In genomic region chr22:21685164-21685513, GRCh38 we compare ENCODE assay signal across 20 cellular contexts. TPM values are rescaled to one million over a fixed set of nuclear protein-coding genes. Genes with fewer than 3 reads are reported as not detected.
DNase-seq lines count a peak whose midpoint lies in the region; ATAC-seq, FAIRE-seq and TF ChIP-seq lines count a peak whose summit lies in the region.
"Had no signal": no experiment of that assay in that cellular context is flagged by ENCODE, and none has a peak within 500 bp of the region (broad histone marks: within the 10 kb centered on the region; RNA-seq: fewer than 3 reads in every experiment).

No MANE protein-coding gene starts in this region.

- H2AFZ ChIP-seq in HepG2 (ENCODE audit: low read length), result no peak overlapping the region
- no peak overlapping the region for H2AFZ ChIP-seq in neural cell (ENCODE audit: low read depth, low read length)
- H2AFZ ChIP-seq: GM23248 had no signal

- H3K4me3 Mint-ChIP-seq in stimulated activated naive B cell treated with anti-CD40 and anti-IgM and Interleukin-4, amounts not matched to agents 10 μg/mL and 1 μg/mL and 100 μg/mL, for 72 hours, result no peak overlapping the region
- H3K4me3 Mint-ChIP-seq: B cell; CD4-positive, alpha-beta memory T cell had no signal

- no peaks in the 10 kb centered on the region for H4K20me1 ChIP-seq in HepG2 (ENCODE audit: insufficient read depth, low read length)
- no peaks in the 10 kb centered on the region for H4K20me1 ChIP-seq in neural cell (ENCODE audit: insufficient read depth)

- no peaks in the 10 kb centered on the region for H3F3A ChIP-seq in neural cell (ENCODE audit: insufficient read depth, low read length, poor library complexity, severe bottlenecking)

- H3K27me3 ChIP-seq in HepG2 (ENCODE audit: control insufficient read depth in 1 of 2, insufficient read depth in 2 of 2, low read length in 2 of 2), result no peaks in the 10 kb centered on the region; a peak in 1 of 5 replicates
- no peaks in the 10 kb centered on the region for H3K27me3 ChIP-seq in right lobe of liver
- H3K27me3 ChIP-seq in body of pancreas, result no peaks in the 10 kb centered on the region
- no peaks in the 10 kb centered on the region for H3K27me3 ChIP-seq in neural cell (ENCODE audit: insufficient read depth, low read depth, low read length)

- H3K4me1 Mint-ChIP-seq in stimulated activated naive B cell treated with anti-CD40 and anti-IgM and Interleukin-4, amounts not matched to agents 10 μg/mL and 1 μg/mL and 100 μg/mL, for 72 hours, result peaks cover 21 to 32% of the 10 kb centered on the region in 2 donors

- H3K9me3 ChIP-seq in HepG2 (ENCODE audit: low read length) (no peaks in the 10 kb centered on the region), right lobe of liver (no peaks in the 10 kb centered on the region), body of pancreas (no peaks in the 10 kb centered on the region), neural cell (ENCODE audit: low read length) (no peaks in the 10 kb centered on the region)

- ATAC-seq in HepG2, result no peak
- ATAC-seq in right lobe of liver, result no peak
- no peak for ATAC-seq in body of pancreas
- ATAC-seq in stimulated activated naive B cell treated with anti-CD40 and anti-IgM and Interleukin-4, amounts not matched to agents 10 μg/mL and 1 μg/mL and 100 μg/mL, for 72 hours (replicated peaks), result no peak
- ATAC-seq: GM12878, HCT116 had no signal

- TF ChIP-seq POLR2A in HepG2 (IDR thresholded peaks at IDR 0.05; ENCODE audit: insufficient read depth in 1 of 2, low read depth in 2 of 2, low read length in 2 of 2) (no peak), right lobe of liver (IDR thresholded peaks at IDR 0.05) (no peak), body of pancreas (IDR thresholded peaks at IDR 0.05) (no peak)

- no peaks in the 10 kb centered on the region for H3K9me2 ChIP-seq in neural cell (ENCODE audit: insufficient read depth, low read length)

- no peak for TF ChIP-seq RAD21 in HepG2 (CRISPR knock-in tag; IDR thresholded peaks at IDR 0.05)
- TF ChIP-seq RAD21 in neural cell (conservative IDR thresholded peaks at IDR 0.05), result no peak

- TF ChIP-seq CTCF in HepG2 (CRISPR knock-in tag; IDR thresholded peaks at IDR 0.05) (no peak), right lobe of liver (IDR thresholded peaks at IDR 0.05) (no peak), body of pancreas (IDR thresholded peaks at IDR 0.05) (no peak), neural cell (IDR thresholded peaks at IDR 0.05; ENCODE audit: poor library complexity, severe bottlenecking) (no peak)

- intact Hi-C loops in HepG2 (cut with micrococcal nuclease; ENCODE audit: unreplicated experiment), result no loop called here
- intact Hi-C loops in right lobe of liver (cut with DNase I), result no loop called here
- intact Hi-C loops in body of pancreas (cut with DNase I), result no loop called here

- H3K4me1 ChIP-seq in HepG2 (ENCODE audit: insufficient read depth, low read length), result no peaks in the 10 kb centered on the region
- H3K4me1 ChIP-seq in right lobe of liver, result no peaks in the 10 kb centered on the region
- H3K4me1 ChIP-seq in body of pancreas, result peaks cover 81% of the 10 kb centered on the region

- H3K27ac ChIP-seq in HepG2 (ENCODE audit: extremely low read length, insufficient read depth, low read length) (no peak overlapping the region), right lobe of liver (no peak overlapping the region), body of pancreas (peak overlapping the region; percentile 41 to 89 (median 67)), neural cell (ENCODE audit: low read length) (no peak overlapping the region)
- H3K27ac ChIP-seq: C4-2B, GM23248 had no signal

- H3K79me2 ChIP-seq in HepG2 (ENCODE audit: insufficient read depth, low read length) (no peaks in the 10 kb centered on the region), neural cell (replicated peaks; ENCODE audit: insufficient read depth, low read length) (no peaks in the 10 kb centered on the region)

- H3K36me3 Mint-ChIP-seq in stimulated activated naive B cell treated with anti-CD40 and anti-IgM and Interleukin-4, amounts not matched to agents 10 μg/mL and 1 μg/mL and 100 μg/mL, for 72 hours, result peaks cover 40 to 57% of the 10 kb centered on the region in 2 donors

- FAIRE-seq in HepG2 (lab: Jason Lieb, UNC) (no peak), HTR-8/SVneo (lab: Jason Lieb, UNC) (no peak)
- FAIRE-seq: GM12878, GM18507, H54 had no signal

- no TSS peak for BruUV-seq in HepG2 (replicated peaks; lab: Mats Ljungman, UMichigan)

- no peaks in the 10 kb centered on the region for H3K9me3 Mint-ChIP-seq in stimulated activated naive B cell treated with anti-CD40 and anti-IgM and Interleukin-4, amounts not matched to agents 10 μg/mL and 1 μg/mL and 100 μg/mL, for 72 hours
- H3K9me3 Mint-ChIP-seq: CD4-positive, alpha-beta memory T cell had no signal

- no peak overlapping the region for H3K4me3 ChIP-seq in HepG2 (replicated peaks in 1 of 3; ENCODE audit: insufficient read depth in 1 of 3, low read depth in 2 of 3, low read length in 3 of 3)
- no peak overlapping the region for H3K4me3 ChIP-seq in right lobe of liver
- no peak overlapping the region for H3K4me3 ChIP-seq in body of pancreas
- H3K4me3 ChIP-seq in neural cell (ENCODE audit: low read length), result no peak overlapping the region
- H3K4me3 ChIP-seq: GM12878, GM23248 had no signal

- in situ Hi-C loops in HepG2 (cut with HindIII; ENCODE audit: extremely low pct_ligation_motif_present, low pct_unique_long_range_greater_than_20kb), result no loop called here

- POLR2A ChIA-PET in HepG2 (lab: Yijun Ruan, JAX), result no interaction called here

- H3K9ac ChIP-seq in HepG2 (ENCODE audit: insufficient read depth, low read depth, low read length) (no peak overlapping the region), neural cell (ENCODE audit: low read length) (no peak overlapping the region)
- H3K9ac ChIP-seq: GM23248 had no signal

- peak overlapping the region; percentile 20 for H3K27ac Mint-ChIP-seq in stimulated activated naive B cell treated with anti-CD40 and anti-IgM and Interleukin-4, amounts not matched to agents 10 μg/mL and 1 μg/mL and 100 μg/mL, for 72 hours
- H3K27ac Mint-ChIP-seq: B cell had no signal

- H3K27me3 Mint-ChIP-seq in stimulated activated naive B cell treated with anti-CD40 and anti-IgM and Interleukin-4, amounts not matched to agents 10 μg/mL and 1 μg/mL and 100 μg/mL, for 72 hours, result no peaks in the 10 kb centered on the region
- H3K27me3 Mint-ChIP-seq: B cell; CD4-positive, alpha-beta memory T cell had no signal

- WGBS in HepG2 (ENCODE audit: low lambda C conversion rate), result no CpG with 5 or more reads among the region's 8 CpGs
- no CpG with 5 or more reads among the region's 8 CpGs for WGBS in right lobe of liver (ENCODE audit: insufficient coverage, low coverage, low lambda C conversion rate, missing lambda C conversion rate)
- WGBS in body of pancreas, 2 donors, result 42 to 77% methylated on average over 6 to 7 of the region's 8 CpGs

- H3K36me3 ChIP-seq in HepG2 (replicated peaks in 1 of 2; ENCODE audit: control insufficient read depth in 1 of 2, insufficient read depth in 2 of 2, low read length in 2 of 2), result peaks cover 32 to 79% of the 10 kb centered on the region in 2 experiments; a peak in 4 of 5 replicates
- H3K36me3 ChIP-seq in right lobe of liver, result peaks cover 0 to 49% (median 21%) of the 10 kb centered on the region in 4 donors
- H3K36me3 ChIP-seq in body of pancreas (replicated peaks in 1 of 2; ENCODE audit: insufficient read depth in 1 of 2, low read depth in 2 of 2), result peaks cover 0 to 9% of the 10 kb centered on the region in 2 donors
- no peaks in the 10 kb centered on the region for H3K36me3 ChIP-seq in neural cell (ENCODE audit: insufficient read depth, low read length)

- TF ChIP-seq EP300 in HepG2 (IDR thresholded peaks at IDR 0.05; ENCODE audit: low read depth in 2 of 2, low read length in 2 of 2), result no peak
- no peak for TF ChIP-seq EP300 in HepG2 (CRISPR knock-in tag; IDR thresholded peaks at IDR 0.05; ENCODE audit: borderline replicate concordance)
- no peak for TF ChIP-seq EP300 in neural cell (conservative IDR thresholded peaks at IDR 0.05; ENCODE audit: poor library complexity, severe bottlenecking)

- CTCF ChIA-PET in HepG2 (lab: Yijun Ruan, JAX; ENCODE audit: low intra/inter-chr PET ratio, low total read pairs), result no interaction called here

- no peak for DNase-seq in HepG2 (ENCODE audit: low spot score)
- DNase-seq in right lobe of liver, result no peak
- DNase-seq in body of pancreas, result peak in 1 of 4 donors; percentile 35
- no peak for DNase-seq in stimulated activated naive B cell treated with anti-CD40 and anti-IgM and Interleukin-4, amounts not matched to agents 10 μg/mL and 1 μg/mL and 100 μg/mL, for 72 hours
- DNase-seq in NCI-H226, result no peak
- DNase-seq in activated gamma-delta T cell (lab: John Stamatoyannopoulos, UW), result no peak
- DNase-seq in HTR-8/SVneo (ENCODE audit: insufficient read length, low spot score), result no peak
- DNase-seq: ACHN; CD4-positive, alpha-beta memory T cell; DMS79; GM23248 had no signal

- H3K4me2 ChIP-seq in HepG2 (ENCODE audit: low read depth, low read length) (no peak overlapping the region), neural cell (ENCODE audit: low read length) (no peak overlapping the region)

RNA-seq across cellular contexts. Expression of gene PPIL2, which starts 19.3 kb away (rescaled TPM):
- 31.6 and 31.9 TPM in 2 replicates for total RNA-seq in HepG2 (2016; rRNA removed; fragmentation: Illumina TruSeq; extraction: Trizol)
- total RNA-seq in HepG2 (2016; cell fraction: cytosol; rRNA removed; fragmentation: Illumina TruSeq; extraction: Trizol; ENCODE audit: low read depth), result 9.2 and 10.5 TPM in 2 replicates
- 23.6 and 33.0 TPM in 2 replicates for total RNA-seq in HepG2 (2016; cell fraction: insoluble cytoplasmic fraction; rRNA removed; fragmentation: Illumina TruSeq; extraction: Trizol)
- 9.1 and 9.4 TPM in 2 replicates for total RNA-seq in HepG2 (2016; cell fraction: membrane; rRNA removed; fragmentation: Illumina TruSeq; extraction: Trizol)
- total RNA-seq in HepG2 (2016; cell fraction: nucleus; rRNA removed; fragmentation: Illumina TruSeq; extraction: Trizol), result 42.7 and 45.7 TPM in 2 replicates
- 56.1 and 59.4 TPM in 2 replicates for polyA plus RNA-seq in HepG2 (2011; rRNA removed)
- polyA plus RNA-seq in HepG2 (2011; cell fraction: cytosol; rRNA removed), result 22.8 and 28.5 TPM in 2 replicates
- 197 and 240 TPM in 2 replicates for polyA plus RNA-seq in HepG2 (2011; cell fraction: nucleus; rRNA removed)
- 26.0 and 29.4 TPM in 2 replicates for polyA plus RNA-seq in HepG2 (2012)
- 2.5 and 3.3 TPM in 2 replicates for polyA plus RNA-seq in HepG2 (2016; cell fraction: cytosol; fragmentation: Illumina TruSeq; extraction: Trizol; ENCODE audit: low read depth)
- 30.7 and 39.2 TPM in 2 replicates for polyA plus RNA-seq in HepG2 (2016; cell fraction: insoluble cytoplasmic fraction; fragmentation: Illumina TruSeq; extraction: Trizol; ENCODE audit: low read depth)
- 6.2 and 7.6 TPM in 2 replicates for polyA plus RNA-seq in HepG2 (2016; cell fraction: membrane; fragmentation: Illumina TruSeq; extraction: Trizol; ENCODE audit: low read depth)
- polyA plus RNA-seq in HepG2 (2016; cell fraction: nucleus; fragmentation: Illumina TruSeq; extraction: Trizol; ENCODE audit: insufficient read depth, low read depth), result 66.3 and 80.1 TPM in 2 replicates
- polyA minus RNA-seq in HepG2 (2011; rRNA and poly(A)+ RNA removed; ENCODE audit: low replicate concordance), result 22.5 and 39.0 TPM in 2 replicates
- polyA minus RNA-seq in HepG2 (2011; cell fraction: cytosol; rRNA and poly(A)+ RNA removed), result 15.4 and 16.6 TPM in 2 replicates
- polyA minus RNA-seq in HepG2 (2011; cell fraction: nucleus; rRNA and poly(A)+ RNA removed), result 108 and 114 TPM in 2 replicates
- total RNA-seq in right lobe of liver, result 10 to 100 TPM; 18.9 to 24.2 (median 22.1) TPM
- 10 to 100 TPM; 44.9 to 94.9 TPM for total RNA-seq in body of pancreas
- 43.0 and 47.3 TPM in 2 replicates for polyA plus RNA-seq in neural cell
- polyA minus RNA-seq in neural cell, result 40.7 and 50.0 TPM in 2 replicates

RNA-seq across cellular contexts. Expression of gene SDF2L1, which starts 43.0 kb away (rescaled TPM):
- total RNA-seq in HepG2 (2016; rRNA removed; fragmentation: Illumina TruSeq; extraction: Trizol) (39.7 and 57.4 TPM in 2 replicates), right lobe of liver (10 to 100 TPM; 33.1 to 85.7 (median 71.6) TPM), body of pancreas (100 to 1,000 TPM in 1 of 2 donors, 10 to 100 TPM in 1; 47.5 to 115 TPM)
- 33.2 and 40.3 TPM in 2 replicates for total RNA-seq in HepG2 (2016; cell fraction: cytosol; rRNA removed; fragmentation: Illumina TruSeq; extraction: Trizol; ENCODE audit: low read depth)
- total RNA-seq in HepG2 (2016; cell fraction: insoluble cytoplasmic fraction; rRNA removed; fragmentation: Illumina TruSeq; extraction: Trizol), result 40.0 and 62.7 TPM in 2 replicates
- total RNA-seq in HepG2 (2016; cell fraction: membrane; rRNA removed; fragmentation: Illumina TruSeq; extraction: Trizol), result 45.7 and 54.6 TPM in 2 replicates
- total RNA-seq in HepG2 (2016; cell fraction: nucleus; rRNA removed; fragmentation: Illumina TruSeq; extraction: Trizol), result 34.2 and 40.4 TPM in 2 replicates
- polyA plus RNA-seq in HepG2 (2011; rRNA removed) (16.6 and 18.0 TPM in 2 replicates), neural cell (11.0 and 11.6 TPM in 2 replicates)
- 15.2 and 26.9 TPM in 2 replicates for polyA plus RNA-seq in HepG2 (2011; cell fraction: cytosol; rRNA removed)
- 10.9 and 11.0 TPM in 2 replicates for polyA plus RNA-seq in HepG2 (2011; cell fraction: nucleus; rRNA removed)
- polyA plus RNA-seq in HepG2 (2012), result 13.3 and 21.0 TPM in 2 replicates
- 42.3 and 50.0 TPM in 2 replicates for polyA plus RNA-seq in HepG2 (2016; cell fraction: cytosol; fragmentation: Illumina TruSeq; extraction: Trizol; ENCODE audit: low read depth)
- 46.2 TPM in 2 replicates for polyA plus RNA-seq in HepG2 (2016; cell fraction: insoluble cytoplasmic fraction; fragmentation: Illumina TruSeq; extraction: Trizol; ENCODE audit: low read depth)
- 43.9 and 48.5 TPM in 2 replicates for polyA plus RNA-seq in HepG2 (2016; cell fraction: membrane; fragmentation: Illumina TruSeq; extraction: Trizol; ENCODE audit: low read depth)
- 73.9 and 89.3 TPM in 2 replicates for polyA plus RNA-seq in HepG2 (2016; cell fraction: nucleus; fragmentation: Illumina TruSeq; extraction: Trizol; ENCODE audit: insufficient read depth, low read depth)
- 24.5 and 32.2 TPM in 2 replicates for polyA minus RNA-seq in HepG2 (2011; rRNA and poly(A)+ RNA removed; ENCODE audit: low replicate concordance)
- 8.3 and 14.1 TPM in 2 replicates for polyA minus RNA-seq in HepG2 (2011; cell fraction: cytosol; rRNA and poly(A)+ RNA removed)
- polyA minus RNA-seq in HepG2 (2011; cell fraction: nucleus; rRNA and poly(A)+ RNA removed), result 2.6 and 5.5 TPM in 2 replicates
- 5.2 and 6.3 TPM in 2 replicates for polyA minus RNA-seq in neural cell

RNA-seq across cellular contexts. Expression of gene YPEL1, which starts 50.5 kb away (rescaled TPM):
- total RNA-seq in HepG2 (2016; rRNA removed; fragmentation: Illumina TruSeq; extraction: Trizol), result 0.21 and 0.33 TPM in 2 replicates
- total RNA-seq in HepG2 (2016; cell fraction: cytosol; rRNA removed; fragmentation: Illumina TruSeq; extraction: Trizol; ENCODE audit: low read depth), result 0.97 and 1.2 TPM in 2 replicates
- total RNA-seq in HepG2 (2016; cell fraction: insoluble cytoplasmic fraction; rRNA removed; fragmentation: Illumina TruSeq; extraction: Trizol), result 0.16 and 0.22 TPM in 2 replicates
- 0.77 and 1.3 TPM in 2 replicates for total RNA-seq in HepG2 (2016; cell fraction: membrane; rRNA removed; fragmentation: Illumina TruSeq; extraction: Trizol)
- 0.12 and 0.13 TPM in 2 replicates for total RNA-seq in HepG2 (2016; cell fraction: nucleus; rRNA removed; fragmentation: Illumina TruSeq; extraction: Trizol)
- 1.9 and 2.5 TPM in 2 replicates for polyA plus RNA-seq in HepG2 (2011; rRNA removed)
- polyA plus RNA-seq in HepG2 (2011; cell fraction: cytosol; rRNA removed), result 0.96 and 1.0 TPM in 2 replicates
- 1.5 and 1.6 TPM in 2 replicates for polyA plus RNA-seq in HepG2 (2011; cell fraction: nucleus; rRNA removed)
- 0.58 and 1.1 TPM in 2 replicates for polyA plus RNA-seq in HepG2 (2012)
- 0.79 and 1.7 TPM in 2 replicates for polyA plus RNA-seq in HepG2 (2016; cell fraction: cytosol; fragmentation: Illumina TruSeq; extraction: Trizol; ENCODE audit: low read depth)
- polyA plus RNA-seq in HepG2 (2016; cell fraction: insoluble cytoplasmic fraction; fragmentation: Illumina TruSeq; extraction: Trizol; ENCODE audit: low read depth), result 0.34 and 0.50 TPM in 2 replicates
- 1.0 and 1.3 TPM in 2 replicates for polyA plus RNA-seq in HepG2 (2016; cell fraction: membrane; fragmentation: Illumina TruSeq; extraction: Trizol; ENCODE audit: low read depth)
- polyA plus RNA-seq in HepG2 (2016; cell fraction: nucleus; fragmentation: Illumina TruSeq; extraction: Trizol; ENCODE audit: insufficient read depth, low read depth), result 0.42 and 0.67 TPM in 2 replicates
- polyA minus RNA-seq in HepG2 (2011; rRNA and poly(A)+ RNA removed; ENCODE audit: low replicate concordance), result 0.72 and 0.86 TPM in 2 replicates
- polyA minus RNA-seq in HepG2 (2011; cell fraction: cytosol; rRNA and poly(A)+ RNA removed), result 0.69 and 0.70 TPM in 2 replicates
- 0.77 and 1.6 TPM in 2 replicates for polyA minus RNA-seq in HepG2 (2011; cell fraction: nucleus; rRNA and poly(A)+ RNA removed)
- 10 to 100 TPM in 1 of 6 experiments, 1 to 10 TPM in 5; 1.0 to 11.2 (median 2.7) TPM for total RNA-seq in right lobe of liver
- total RNA-seq in body of pancreas, result 1 to 10 TPM; 1.6 to 4.4 TPM
- 38.0 and 45.2 TPM in 2 replicates for polyA plus RNA-seq in neural cell
- polyA minus RNA-seq in neural cell, result 64.3 and 66.9 TPM in 2 replicates

RNA-seq across cellular contexts. Expression of gene CCDC116, which starts 52.6 kb away (rescaled TPM):
- total RNA-seq in HepG2 (2016; rRNA removed; fragmentation: Illumina TruSeq; extraction: Trizol), result 0.33 TPM in 1 of 2 replicates, not detected in the other
- 0.09 TPM in 1 of 2 replicates, not detected in the other for total RNA-seq in HepG2 (2016; cell fraction: cytosol; rRNA removed; fragmentation: Illumina TruSeq; extraction: Trizol; ENCODE audit: low read depth)
- total RNA-seq in HepG2 (2016; cell fraction: insoluble cytoplasmic fraction; rRNA removed; fragmentation: Illumina TruSeq; extraction: Trizol), result 0.13 and 0.15 TPM in 2 replicates
- total RNA-seq in HepG2 (2016; cell fraction: membrane; rRNA removed; fragmentation: Illumina TruSeq; extraction: Trizol), result 0.28 TPM in 1 of 2 replicates, not detected in the other
- 0.19 and 0.28 TPM in 2 replicates for total RNA-seq in HepG2 (2016; cell fraction: nucleus; rRNA removed; fragmentation: Illumina TruSeq; extraction: Trizol)
- polyA plus RNA-seq in HepG2 (2011; rRNA removed), result 0.05 and 0.15 TPM in 2 replicates
- polyA plus RNA-seq in HepG2 (2011; cell fraction: cytosol; rRNA removed), result 0.04 and 0.13 TPM in 2 replicates
- polyA plus RNA-seq in HepG2 (2011; cell fraction: nucleus; rRNA removed), result 0.78 and 0.79 TPM in 2 replicates
- polyA plus RNA-seq in HepG2 (2012), result 0.05 and 0.15 TPM in 2 replicates
- 0.05 and 0.07 TPM in 2 replicates for polyA plus RNA-seq in HepG2 (2016; cell fraction: cytosol; fragmentation: Illumina TruSeq; extraction: Trizol; ENCODE audit: low read depth)
- polyA plus RNA-seq in HepG2 (2016; cell fraction: insoluble cytoplasmic fraction; fragmentation: Illumina TruSeq; extraction: Trizol; ENCODE audit: low read depth), result 0.17 TPM in 1 of 2 replicates, not detected in the other
- polyA plus RNA-seq in HepG2 (2016; cell fraction: membrane; fragmentation: Illumina TruSeq; extraction: Trizol; ENCODE audit: low read depth), result 0.16 TPM in 1 of 2 replicates, not detected in the other
- 0.64 and 0.97 TPM in 2 replicates for polyA plus RNA-seq in HepG2 (2016; cell fraction: nucleus; fragmentation: Illumina TruSeq; extraction: Trizol; ENCODE audit: insufficient read depth, low read depth)
- 0.07 and 0.12 TPM in 2 replicates for polyA minus RNA-seq in HepG2 (2011; rRNA and poly(A)+ RNA removed; ENCODE audit: low replicate concordance)
- not detected in 2 replicates for polyA minus RNA-seq in HepG2 (2011; cell fraction: cytosol; rRNA and poly(A)+ RNA removed)
- polyA minus RNA-seq in HepG2 (2011; cell fraction: nucleus; rRNA and poly(A)+ RNA removed), result 0.39 and 0.50 TPM in 2 replicates
- not detected for total RNA-seq in right lobe of liver
- total RNA-seq in body of pancreas, result under 1 TPM in 1 of 2 donors, not detected in 1; 0.52 TPM
- 0.28 and 1.1 TPM in 2 replicates for polyA plus RNA-seq in neural cell
- polyA minus RNA-seq in neural cell, result 0.49 and 0.81 TPM in 2 replicates
- total RNA-seq: A172, G401 had no signal
- polyA plus RNA-seq: CD4-positive, alpha-beta memory T cell had no signal

RNA-seq across cellular contexts. Expression of gene YDJC, which starts 55.3 kb away (rescaled TPM):
- total RNA-seq in HepG2 (2016; rRNA removed; fragmentation: Illumina TruSeq; extraction: Trizol) (27.0 and 32.0 TPM in 2 replicates), right lobe of liver (10 to 100 TPM in 2 of 6 experiments, 1 to 10 TPM in 4; 7.1 to 29.0 (median 7.8) TPM), body of pancreas (10 to 100 TPM; 45.7 to 63.0 TPM)
- total RNA-seq in HepG2 (2016; cell fraction: cytosol; rRNA removed; fragmentation: Illumina TruSeq; extraction: Trizol; ENCODE audit: low read depth), result 18.2 and 18.6 TPM in 2 replicates
- total RNA-seq in HepG2 (2016; cell fraction: insoluble cytoplasmic fraction; rRNA removed; fragmentation: Illumina TruSeq; extraction: Trizol), result 28.2 and 30.6 TPM in 2 replicates
- 30.4 and 39.2 TPM in 2 replicates for total RNA-seq in HepG2 (2016; cell fraction: membrane; rRNA removed; fragmentation: Illumina TruSeq; extraction: Trizol)
- total RNA-seq in HepG2 (2016; cell fraction: nucleus; rRNA removed; fragmentation: Illumina TruSeq; extraction: Trizol), result 14.3 and 16.0 TPM in 2 replicates
- polyA plus RNA-seq in HepG2 (2011; rRNA removed) (15.3 and 19.9 TPM in 2 replicates), neural cell (20.0 and 27.6 TPM in 2 replicates)
- 15.7 and 30.3 TPM in 2 replicates for polyA plus RNA-seq in HepG2 (2011; cell fraction: cytosol; rRNA removed)
- polyA plus RNA-seq in HepG2 (2011; cell fraction: nucleus; rRNA removed), result 42.4 and 43.1 TPM in 2 replicates
- 10.8 and 14.7 TPM in 2 replicates for polyA plus RNA-seq in HepG2 (2012)
- 20.1 and 25.1 TPM in 2 replicates for polyA plus RNA-seq in HepG2 (2016; cell fraction: cytosol; fragmentation: Illumina TruSeq; extraction: Trizol; ENCODE audit: low read depth)
- polyA plus RNA-seq in HepG2 (2016; cell fraction: insoluble cytoplasmic fraction; fragmentation: Illumina TruSeq; extraction: Trizol; ENCODE audit: low read depth), result 30.6 and 33.5 TPM in 2 replicates
- polyA plus RNA-seq in HepG2 (2016; cell fraction: membrane; fragmentation: Illumina TruSeq; extraction: Trizol; ENCODE audit: low read depth), result 32.1 and 32.9 TPM in 2 replicates
- polyA plus RNA-seq in HepG2 (2016; cell fraction: nucleus; fragmentation: Illumina TruSeq; extraction: Trizol; ENCODE audit: insufficient read depth, low read depth), result 31.4 and 34.1 TPM in 2 replicates
- polyA minus RNA-seq in HepG2 (2011; rRNA and poly(A)+ RNA removed; ENCODE audit: low replicate concordance), result 24.6 and 29.4 TPM in 2 replicates
- 8.5 and 10.8 TPM in 2 replicates for polyA minus RNA-seq in HepG2 (2011; cell fraction: cytosol; rRNA and poly(A)+ RNA removed)
- polyA minus RNA-seq in HepG2 (2011; cell fraction: nucleus; rRNA and poly(A)+ RNA removed), result 11.7 and 13.1 TPM in 2 replicates
- 10.9 and 11.2 TPM in 2 replicates for polyA minus RNA-seq in neural cell

Comparison
In these comparisons a context has a peak if more than half of its experiments do, and no peak if none do; other contexts are left out.
1. H3K27ac ChIP-seq: peak in body of pancreas (4 of 4); none in HepG2 (single experiment), right lobe of liver (0 of 3) and neural cell (single experiment).